Comparison of ENCODE assay signal across 1 cellular context in the genomic region with DNA sequence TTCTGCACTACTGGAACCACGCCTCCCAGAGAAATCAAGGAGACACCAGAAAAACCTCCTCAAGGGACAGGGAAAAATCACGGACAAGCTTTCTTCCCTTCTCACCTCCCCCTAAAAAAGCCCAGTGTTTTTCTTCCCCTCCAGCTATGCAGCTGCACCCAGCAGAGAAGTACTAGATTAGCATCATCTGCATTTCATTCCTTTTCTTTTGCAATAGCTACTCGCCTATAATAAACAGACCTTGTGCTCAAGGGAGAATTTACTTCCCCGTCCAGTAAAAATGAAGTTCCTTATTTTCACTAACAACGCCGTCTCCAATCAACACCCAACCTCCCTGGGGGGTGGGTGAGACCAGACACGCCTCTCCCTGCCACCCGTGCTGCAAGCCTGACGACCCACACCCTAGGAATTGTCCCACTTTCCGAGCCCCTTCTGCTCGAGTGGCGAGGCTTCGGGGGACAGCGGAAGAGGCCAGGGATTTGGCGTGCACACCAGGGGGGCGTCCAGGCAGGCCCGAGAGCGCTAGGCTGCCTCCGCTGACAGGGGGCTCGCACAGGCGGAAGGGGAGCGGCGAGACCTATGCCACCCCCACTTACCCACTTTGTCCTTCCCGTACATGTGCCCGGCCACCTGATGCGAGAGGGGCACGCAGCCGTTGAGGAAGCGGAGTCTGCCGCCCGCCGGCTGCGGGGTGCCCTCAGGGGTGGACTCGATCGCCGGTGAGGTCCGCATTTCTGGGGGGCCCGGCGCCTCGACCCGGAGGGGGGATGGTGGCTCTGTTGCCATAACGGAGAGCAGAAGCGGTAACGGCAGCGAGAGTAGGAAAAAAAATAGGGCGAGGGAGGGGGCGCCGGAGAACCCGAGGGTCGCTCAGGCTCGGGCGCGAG.
TF ChIP-seq lines count a peak whose summit lies in the region.

No MANE protein-coding gene starts in this region.

TF ChIP-seq in HepG2, 621 proteins besides CTCF, POLR2A, EP300 and RAD21 (continued from another document and continues in another):
- TF ChIP-seq, protein P1, sequence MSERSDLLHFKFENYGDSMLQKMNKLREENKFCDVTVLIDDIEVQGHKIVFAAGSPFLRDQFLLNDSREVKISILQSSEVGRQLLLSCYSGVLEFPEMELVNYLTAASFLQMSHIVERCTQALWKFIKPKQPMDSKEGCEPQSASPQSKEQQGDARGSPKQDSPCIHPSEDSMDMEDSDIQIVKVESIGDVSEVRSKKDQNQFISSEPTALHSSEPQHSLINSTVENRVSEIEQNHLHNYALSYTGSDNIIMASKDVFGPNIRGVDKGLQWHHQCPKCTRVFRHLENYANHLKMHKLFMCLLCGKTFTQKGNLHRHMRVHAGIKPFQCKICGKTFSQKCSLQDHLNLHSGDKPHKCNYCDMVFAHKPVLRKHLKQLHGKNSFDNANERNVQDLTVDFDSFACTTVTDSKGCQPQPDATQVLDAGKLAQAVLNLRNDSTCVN (CRISPR knock-in tag; IDR thresholded peaks at IDR 0.05; ENCODE audit: borderline replicate concordance), result peak; percentile 46; the same call in 1 of the 2 replicates
- TF ChIP-seq SAP130 (CRISPR knock-in tag; IDR thresholded peaks at IDR 0.05; ENCODE audit: low read depth), result peak; percentile 37; the same call in 1 of the 2 replicates
- TF ChIP-seq, protein P2, sequence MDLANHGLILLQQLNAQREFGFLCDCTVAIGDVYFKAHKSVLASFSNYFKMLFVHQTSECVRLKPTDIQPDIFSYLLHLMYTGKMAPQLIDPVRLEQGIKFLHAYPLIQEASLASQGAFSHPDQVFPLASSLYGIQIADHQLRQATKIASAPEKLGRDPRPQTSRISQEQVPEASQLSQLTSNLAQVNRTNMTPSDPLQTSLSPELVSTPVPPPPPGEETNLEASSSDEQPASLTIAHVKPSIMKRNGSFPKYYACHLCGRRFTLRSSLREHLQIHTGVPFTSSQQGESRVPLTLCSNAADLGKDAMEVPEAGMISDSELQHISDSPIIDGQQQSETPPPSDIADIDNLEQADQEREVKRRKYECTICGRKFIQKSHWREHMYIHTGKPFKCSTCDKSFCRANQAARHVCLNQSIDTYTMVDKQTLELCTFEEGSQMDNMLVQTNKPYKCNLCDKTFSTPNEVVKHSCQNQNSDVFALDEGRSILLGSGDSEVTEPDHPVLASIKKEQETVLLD (CRISPR knock-in tag; IDR thresholded peaks at IDR 0.05; ENCODE audit: low read depth), result peak; percentile 4; the same call in 1 of the 2 replicates
- no peak for TF ChIP-seq ZNF33B (CRISPR knock-in tag; IDR thresholded peaks at IDR 0.05)
- TF ChIP-seq CBX5 (CRISPR knock-in tag; IDR thresholded peaks at IDR 0.05; ENCODE audit: borderline replicate concordance), result no peak
- peak; percentile 69; the same call in 1 of the 2 replicates for TF ChIP-seq ZBTB7A (CRISPR knock-in tag; IDR thresholded peaks at IDR 0.05)
- no peak for TF ChIP-seq CHD2 (IDR thresholded peaks at IDR 0.05; ENCODE audit: low read depth, low read length)
- TF ChIP-seq ZNF567 (CRISPR knock-in tag; IDR thresholded peaks at IDR 0.05; ENCODE audit: borderline replicate concordance), result no peak
- no peak for TF ChIP-seq KAT8 (CRISPR knock-in tag; IDR thresholded peaks at IDR 0.05)
- no peak for TF ChIP-seq ZNF710 (CRISPR knock-in tag; IDR thresholded peaks at IDR 0.05; ENCODE audit: borderline replicate concordance)
- no peak for TF ChIP-seq DR1 (CRISPR knock-in tag; IDR thresholded peaks at IDR 0.05)
- TF ChIP-seq ZNF563 (CRISPR knock-in tag; IDR thresholded peaks at IDR 0.05), result peak; percentile 48; the same call in 1 of the 2 replicates
- TF ChIP-seq NCOR1 (IDR thresholded peaks at IDR 0.05; ENCODE audit: borderline replicate concordance, low read length), result no peak
- TF ChIP-seq ZNF564 (CRISPR knock-in tag; IDR thresholded peaks at IDR 0.05), result no peak
- TF ChIP-seq ZNF556 (CRISPR knock-in tag; IDR thresholded peaks at IDR 0.05; ENCODE audit: borderline replicate concordance), result no peak
- peak; percentile 47 for TF ChIP-seq AGO2 (optimal IDR thresholded peaks at IDR 0.05; ENCODE audit: low read depth, low read length)
- no peak for TF ChIP-seq HBP1 (CRISPR knock-in tag; IDR thresholded peaks at IDR 0.05; ENCODE audit: low read depth)
- 0 out of 2 replicates have a peak, but pooled peaks have one; percentile 29 for TF ChIP-seq BRCA1 (CRISPR knock-in tag; IDR thresholded peaks at IDR 0.05)
- no peak for TF ChIP-seq ZNF75D (CRISPR knock-in tag; IDR thresholded peaks at IDR 0.05; ENCODE audit: borderline replicate concordance)
- 0 out of 2 replicates have a peak, but pooled peaks have one; percentile 47 for TF ChIP-seq MEIS1 (CRISPR knock-in tag; IDR thresholded peaks at IDR 0.05; ENCODE audit: borderline replicate concordance)
- TF ChIP-seq HDAC6 (IDR thresholded peaks at IDR 0.05; ENCODE audit: low read depth, low read length), result no peak
- no peak for TF ChIP-seq ATM (IDR thresholded peaks at IDR 0.05; ENCODE audit: borderline replicate concordance)
- TF ChIP-seq NFYB (CRISPR knock-in tag; IDR thresholded peaks at IDR 0.05), result no peak
- peak; percentile 74 for TF ChIP-seq UBTF (CRISPR knock-in tag; IDR thresholded peaks at IDR 0.05)
- no peak for TF ChIP-seq RNF219 (CRISPR knock-in tag; IDR thresholded peaks at IDR 0.05)
- TF ChIP-seq ESRRA (CRISPR knock-in tag; IDR thresholded peaks at IDR 0.05; ENCODE audit: low read depth), result 0 out of 2 replicates have a peak, but pooled peaks have one; percentile 2
- no peak for TF ChIP-seq SMYD3 (CRISPR knock-in tag; IDR thresholded peaks at IDR 0.05)
- TF ChIP-seq, protein P3, sequence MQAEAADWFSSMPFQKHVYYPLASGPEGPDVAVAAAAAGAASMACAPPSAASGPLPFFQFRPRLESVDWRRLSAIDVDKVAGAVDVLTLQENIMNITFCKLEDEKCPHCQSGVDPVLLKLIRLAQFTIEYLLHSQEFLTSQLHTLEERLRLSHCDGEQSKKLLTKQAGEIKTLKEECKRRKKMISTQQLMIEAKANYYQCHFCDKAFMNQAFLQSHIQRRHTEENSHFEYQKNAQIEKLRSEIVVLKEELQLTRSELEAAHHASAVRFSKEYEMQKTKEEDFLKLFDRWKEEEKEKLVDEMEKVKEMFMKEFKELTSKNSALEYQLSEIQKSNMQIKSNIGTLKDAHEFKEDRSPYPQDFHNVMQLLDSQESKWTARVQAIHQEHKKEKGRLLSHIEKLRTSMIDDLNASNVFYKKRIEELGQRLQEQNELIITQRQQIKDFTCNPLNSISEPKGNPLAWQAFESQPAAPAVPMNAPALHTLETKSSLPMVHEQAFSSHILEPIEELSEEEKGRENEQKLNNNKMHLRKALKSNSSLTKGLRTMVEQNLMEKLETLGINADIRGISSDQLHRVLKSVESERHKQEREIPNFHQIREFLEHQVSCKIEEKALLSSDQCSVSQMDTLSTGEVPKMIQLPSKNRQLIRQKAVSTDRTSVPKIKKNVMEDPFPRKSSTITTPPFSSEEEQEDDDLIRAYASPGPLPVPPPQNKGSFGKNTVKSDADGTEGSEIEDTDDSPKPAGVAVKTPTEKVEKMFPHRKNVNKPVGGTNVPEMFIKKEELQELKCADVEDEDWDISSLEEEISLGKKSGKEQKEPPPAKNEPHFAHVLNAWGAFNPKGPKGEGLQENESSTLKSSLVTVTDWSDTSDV (CRISPR knock-in tag; IDR thresholded peaks at IDR 0.05), result 0 out of 2 replicates have a peak, but pooled peaks have one; percentile 56
- peak; percentile 40 for TF ChIP-seq ZBTB10 (CRISPR knock-in tag; IDR thresholded peaks at IDR 0.05; ENCODE audit: borderline replicate concordance)
- TF ChIP-seq JUND (CRISPR knock-in tag; IDR thresholded peaks at IDR 0.05), result 0 out of 2 replicates have a peak, but pooled peaks have one; percentile 28
